In genomic region chr22:22882033-22882717, GRCh38 we compare ENCODE assay signal across 10 cellular contexts. TPM values are rescaled to one million over a fixed set of nuclear protein-coding genes. Genes with fewer than 3 reads are reported as not detected.
DNase-seq lines count a peak whose midpoint lies in the region; ATAC-seq and TF ChIP-seq lines count a peak whose summit lies in the region.
"Had no signal": no experiment of that assay in that cellular context is flagged by ENCODE, and none has a peak within 500 bp of the region (broad histone marks: within the 10 kb centered on the region; RNA-seq: fewer than 3 reads in every experiment).

No MANE protein-coding gene starts in this region.

- H3K36me3 ChIP-seq in BLaER1 treated with 17β-estradiol and CSF1 and Interleukin-3, amounts not matched to agents 10 nM and 100 nM = no peaks in the 10 kb centered on the region
- H3K36me3 ChIP-seq in OCI-LY1 (ENCODE audit: insufficient read depth, low read length) (no peaks in the 10 kb centered on the region), right atrium auricular region (no peaks in the 10 kb centered on the region)

- H3K4me1 ChIP-seq in BLaER1 treated with 17β-estradiol and CSF1 and Interleukin-3, amounts not matched to agents 10 nM and 100 nM = peaks cover 66 to 96% (median 88%) of the 10 kb centered on the region in 10 experiments
- H3K4me1 ChIP-seq in OCI-LY1 (ENCODE audit: insufficient read depth, low read length, severe bottlenecking) (peaks cover 95% of the 10 kb centered on the region), right atrium auricular region (no peaks in the 10 kb centered on the region)

- no peaks in the 10 kb centered on the region for H3K9me3 ChIP-seq in BLaER1 treated with 17β-estradiol and CSF1 and Interleukin-3, amounts not matched to agents 10 nM and 100 nM (replicated peaks in 1 of 11)
- H3K9me3 ChIP-seq in OCI-LY1 (ENCODE audit: low read length) = no peaks in the 10 kb centered on the region
- H3K9me3 ChIP-seq in right atrium auricular region = no peaks in the 10 kb centered on the region

- no peak overlapping the region for H2AFZ ChIP-seq in OCI-LY1 (ENCODE audit: low read length)

- peaks cover 13% of the 10 kb centered on the region for H3K79me2 ChIP-seq in OCI-LY1 (ENCODE audit: insufficient read depth, low read length)

- in situ Hi-C loops in ACHN (cut with HindIII; ENCODE audit: low pct_ligation_motif_present, low pct_unique_long_range_greater_than_20kb, low sequenced_read_pairs) = no loop called here

- H3K9me2 ChIP-seq in OCI-LY1 (ENCODE audit: low read depth, low read length) = no peaks in the 10 kb centered on the region

- TF ChIP-seq CTCF in GM12864 (IDR thresholded peaks at IDR 0.05; ENCODE audit: low read depth, low read length, missing control alignments) = no peak
- TF ChIP-seq CTCF in OCI-LY1 (IDR thresholded peaks at IDR 0.05; ENCODE audit: low read length) = no peak
- no peak for TF ChIP-seq CTCF in right atrium auricular region (IDR thresholded peaks at IDR 0.05)

- ATAC-seq in SK-N-SH treated with all-trans-retinoic acid at 6 μM for 48 hours = no peak
- no peak for ATAC-seq in HG02840 (IDR thresholded peaks at IDR 0.05; ENCODE audit: low FRiP score, unreplicated experiment)

- no peaks in the 10 kb centered on the region for H3F3A ChIP-seq in OCI-LY1 (ENCODE audit: insufficient read depth, low read length)

- peak; percentile 62 for DNase-seq in GM12864 (ENCODE audit: low read depth)
- DNase-seq in right atrium auricular region (ENCODE audit: low spot score) = peak; percentile 16
- no peak for DNase-seq in NCI-H1092 (lab: John Stamatoyannopoulos, UW)
- DNase-seq in ACHN = no peak
- DNase-seq: DMS 273 treated with DMSO at 0.1 percent for 48 hours, occipital lobe had no signal

- H3K4me3 ChIP-seq in BLaER1 treated with 17β-estradiol and CSF1 and Interleukin-3, amounts not matched to agents 10 nM and 100 nM = no peak overlapping the region
- H3K4me3 ChIP-seq in GM12864 (ENCODE audit: low read depth, low read length) (peak overlapping the region; percentile 36), OCI-LY1 (ENCODE audit: low read depth, low read length, poor library complexity, severe bottlenecking) (peak overlapping the region; percentile 53), right atrium auricular region (no peak overlapping the region)

- H3K4me2 ChIP-seq in BLaER1 treated with 17β-estradiol and CSF1 and Interleukin-3, amounts not matched to agents 10 nM and 100 nM = peak overlapping the region; percentile 25 to 98 (median 82)
- peak overlapping the region; percentile 69 for H3K4me2 ChIP-seq in OCI-LY1 (ENCODE audit: low read length)

- peak overlapping the region in 7 of 11 experiments; percentile 9 to 91 (median 46); a peak in 10 of 22 replicates for H3K27ac ChIP-seq in BLaER1 treated with 17β-estradiol and CSF1 and Interleukin-3, amounts not matched to agents 10 nM and 100 nM
- H3K27ac ChIP-seq in OCI-LY1 (ENCODE audit: low read depth, low read length, poor library complexity, severe bottlenecking) = peak overlapping the region; percentile 96
- no peak overlapping the region for H3K27ac ChIP-seq in right atrium auricular region

- 0 out of 22 replicates have a peak, but pooled peaks cover 0 to 7% (median 0%) of the 10 kb centered on the region in 11 experiments for H4K20me1 ChIP-seq in BLaER1 treated with 17β-estradiol and CSF1 and Interleukin-3, amounts not matched to agents 10 nM and 100 nM
- no peaks in the 10 kb centered on the region for H4K20me1 ChIP-seq in OCI-LY1 (ENCODE audit: insufficient read depth, low read length)

- H3K27me3 ChIP-seq in BLaER1 treated with 17β-estradiol and CSF1 and Interleukin-3, amounts not matched to agents 10 nM and 100 nM = no peaks in the 10 kb centered on the region
- H3K27me3 ChIP-seq in OCI-LY1 (ENCODE audit: insufficient read depth, low read length) (no peaks in the 10 kb centered on the region), right atrium auricular region (no peaks in the 10 kb centered on the region)

- peak overlapping the region in 2 of 11 experiments; percentile 50 to 57; a peak in 2 of 22 replicates for H3K9ac ChIP-seq in BLaER1 treated with 17β-estradiol and CSF1 and Interleukin-3, amounts not matched to agents 10 nM and 100 nM
- peak overlapping the region; percentile 70 for H3K9ac ChIP-seq in OCI-LY1 (ENCODE audit: low read length)

TF ChIP-seq in SK-N-SH treated with all-trans-retinoic acid at 6 μM for 48 hours, 23 proteins besides CTCF, POLR2A, EP300 and RAD21 (continues in another document):
- no peak for TF ChIP-seq TSHZ2 (CRISPR knock-in tag; IDR thresholded peaks at IDR 0.05)
- no peak for TF ChIP-seq PATZ1 (CRISPR knock-in tag; IDR thresholded peaks at IDR 0.05; ENCODE audit: borderline replicate concordance)
- TF ChIP-seq PPARA (CRISPR knock-in tag; IDR thresholded peaks at IDR 0.05; ENCODE audit: borderline replicate concordance) = no peak
- TF ChIP-seq RARB (CRISPR knock-in tag; IDR thresholded peaks at IDR 0.05) = no peak
- no peak for TF ChIP-seq ZFP3 (CRISPR knock-in tag; IDR thresholded peaks at IDR 0.05)
- TF ChIP-seq TCF4 (CRISPR knock-in tag; IDR thresholded peaks at IDR 0.05; ENCODE audit: borderline replicate concordance) = no peak
- TF ChIP-seq ESRRG (CRISPR knock-in tag; IDR thresholded peaks at IDR 0.05) = no peak
- no peak for TF ChIP-seq TOX (CRISPR knock-in tag; IDR thresholded peaks at IDR 0.05; ENCODE audit: borderline replicate concordance)
- no peak for TF ChIP-seq ZNF8 (CRISPR knock-in tag; IDR thresholded peaks at IDR 0.05)
- no peak for TF ChIP-seq ARNTL (CRISPR knock-in tag; IDR thresholded peaks at IDR 0.05; ENCODE audit: borderline replicate concordance, low read depth)
- TF ChIP-seq ZNF70 (CRISPR knock-in tag; IDR thresholded peaks at IDR 0.05) = no peak
- no peak for TF ChIP-seq ISL1 (CRISPR knock-in tag; IDR thresholded peaks at IDR 0.05)
- TF ChIP-seq GLIS3 (CRISPR knock-in tag; IDR thresholded peaks at IDR 0.05) = no peak
- no peak for TF ChIP-seq BACH2 (CRISPR knock-in tag; IDR thresholded peaks at IDR 0.05; ENCODE audit: borderline replicate concordance)
- TF ChIP-seq CSDC2 (CRISPR knock-in tag; IDR thresholded peaks at IDR 0.05) = no peak
- TF ChIP-seq SNAI2 (CRISPR knock-in tag; IDR thresholded peaks at IDR 0.05) = no peak
- TF ChIP-seq CSRNP3 (CRISPR knock-in tag; IDR thresholded peaks at IDR 0.05) = no peak

RNA-seq across cellular contexts. Expression of gene IGLL5, which starts 5.4 kb away (rescaled TPM):
- total RNA-seq in right atrium auricular region = 1 to 10 TPM in 1 of 2 donors, under 1 TPM in 1; 0.59 to 1.4 TPM
- total RNA-seq: occipital lobe had no signal

Comparison
In these comparisons a context has a peak if more than half of its experiments do, and no peak if none do; other contexts are left out.
1. H3K27ac ChIP-seq: peak in BLaER1 treated with 17β-estradiol and CSF1 and Interleukin-3, amounts not matched to agents 10 nM and 100 nM (7 of 11) and OCI-LY1 (single experiment); none in right atrium auricular region (0 of 2).
2. H3K4me3 ChIP-seq: peak in GM12864 (single experiment) and OCI-LY1 (single experiment); none in BLaER1 treated with 17β-estradiol and CSF1 and Interleukin-3, amounts not matched to agents 10 nM and 100 nM (0 of 10) and right atrium auricular region (0 of 2).
3. DNase-seq: peak in GM12864 (single experiment) and right atrium auricular region (single experiment); none in NCI-H1092 (single experiment) and ACHN (single experiment).